In genomic region chr19:48441360-48442050, GRCh38 we compare ENCODE assay signal across 1 cellular context.
A peak's percentile ranks its signal among the peaks of the same experiment; 100 is the strongest.
TF ChIP-seq lines count a peak whose summit lies in the region.

No MANE protein-coding gene starts in this region.

TF ChIP-seq in A549, 52 proteins besides CTCF, POLR2A, EP300 and RAD21:
- TF ChIP-seq KDM1A (IDR thresholded peaks at IDR 0.05; ENCODE audit: low read depth): peak; percentile 91; the same call in 1 of the 2 replicates
- no peak for TF ChIP-seq MAFK (IDR thresholded peaks at IDR 0.05; ENCODE audit: partially characterized antibody)
- TF ChIP-seq HDAC2 (IDR thresholded peaks at IDR 0.05): 0 out of 2 replicates have a peak, but pooled peaks have one; percentile 50
TF ChIP-seq in A549: peak in this region for 2.
